ENCODE assay signal across 20 cellular contexts in genomic region chr22:50724616-50725015, GRCh38.
A peak's percentile ranks its signal among the peaks of the same experiment; 100 is the strongest.
DNase-seq lines count a peak whose midpoint lies in the region; ATAC-seq and FAIRE-seq lines count a peak whose summit lies in the region.
"Had no signal": no experiment of that assay in that cellular context is flagged by ENCODE, and none has a peak within 500 bp of the region (broad histone marks: within the 10 kb centered on the region; RNA-seq: fewer than 3 reads in every experiment).

No MANE protein-coding gene starts in this region.

- H4K20me1 ChIP-seq in BLaER1 = peaks cover 82% of the 10 kb centered on the region

- peaks cover 17% of the 10 kb centered on the region for H3K4me1 Mint-ChIP-seq in memory B cell

- no peaks in the 10 kb centered on the region for H3K9me3 Mint-ChIP-seq in memory B cell
- H3K9me3 Mint-ChIP-seq: CD4-positive, CD25-positive, alpha-beta regulatory T cell had no signal

- no peak overlapping the region for H3K4me3 ChIP-seq in BLaER1

- H3K36me3 Mint-ChIP-seq in memory B cell = no peaks in the 10 kb centered on the region
- H3K36me3 Mint-ChIP-seq: CD4-positive, CD25-positive, alpha-beta regulatory T cell had no signal

- no peak overlapping the region for H3K9ac ChIP-seq in BLaER1

- peak overlapping the region; percentile 69; the same call in 1 of the 2 replicates for H3K4me2 ChIP-seq in BLaER1

- no peak for FAIRE-seq in urothelium cell line (lab: Jason Lieb, UNC)
- FAIRE-seq: G401.6, HepG2 had no signal

- ATAC-seq in memory B cell (ENCODE audit: low read depth) = no peak
- ATAC-seq in HG03025 (IDR thresholded peaks at IDR 0.05; ENCODE audit: low FRiP score, unreplicated experiment) = no peak
- ATAC-seq: HepG2, PC-3 had no signal

- H3K4me3 Mint-ChIP-seq in memory B cell = no peak overlapping the region
- H3K4me3 Mint-ChIP-seq: CD4-positive, CD25-positive, alpha-beta regulatory T cell had no signal

- peak; percentile 63 for DNase-seq in DMS53 (lab: John Stamatoyannopoulos, UW)
- no peak for DNase-seq in DMS53 treated with DMSO at 0.1 percent for 48 hours (lab: John Stamatoyannopoulos, UW; ENCODE audit: unreplicated experiment)
- peak; percentile 21 for DNase-seq in NCI-H345 treated with DMSO at 0.1 percent for 48 hours (lab: John Stamatoyannopoulos, UW; ENCODE audit: unreplicated experiment)
- no peak for DNase-seq in memory B cell (ENCODE audit: low spot score in 2 of 2)
- no peak for DNase-seq in urothelium cell line (ENCODE audit: low spot score)
- DNase-seq in NOMO-1 treated with dmso at 0.1 percent for 144 hours (lab: John Stamatoyannopoulos, UW; ENCODE audit: unreplicated experiment) = no peak
- DNase-seq: 8988T; Caco-2; CD4-positive, CD25-positive, alpha-beta regulatory T cell; DND-41; H7; KG1; NCI-H187; NCI-H446; PC-3; RPMI8226 had no signal

- no peaks in the 10 kb centered on the region for H3K9me3 ChIP-seq in BLaER1
- H3K9me3 ChIP-seq: Caco-2 had no signal

- peaks cover 92% of the 10 kb centered on the region for H3K36me3 ChIP-seq in BLaER1

- no peaks in the 10 kb centered on the region for H3K27me3 ChIP-seq in BLaER1

- H3K27me3 Mint-ChIP-seq in memory B cell = peaks cover 4% of the 10 kb centered on the region

- H3K27ac ChIP-seq in BLaER1 = no peak overlapping the region

- peak overlapping the region; percentile 71 for H3K27ac Mint-ChIP-seq in memory B cell
- H3K27ac Mint-ChIP-seq: CD4-positive, CD25-positive, alpha-beta regulatory T cell had no signal

- H3K4me1 ChIP-seq in BLaER1 = peaks cover 54% of the 10 kb centered on the region
- H3K4me1 ChIP-seq: Caco-2 had no signal

Comparison
In these comparisons a context has a peak if more than half of its experiments do, and no peak if none do; other contexts are left out.
1. DNase-seq: peak in DMS53 (single experiment) and NCI-H345 treated with DMSO at 0.1 percent for 48 hours (single experiment); none in DMS53 treated with DMSO at 0.1 percent for 48 hours (single experiment), memory B cell (0 of 2), urothelium cell line (single experiment) and NOMO-1 treated with dmso at 0.1 percent for 144 hours (single experiment).